ENCODE assay signal across 9 cellular contexts in the genomic region with DNA sequence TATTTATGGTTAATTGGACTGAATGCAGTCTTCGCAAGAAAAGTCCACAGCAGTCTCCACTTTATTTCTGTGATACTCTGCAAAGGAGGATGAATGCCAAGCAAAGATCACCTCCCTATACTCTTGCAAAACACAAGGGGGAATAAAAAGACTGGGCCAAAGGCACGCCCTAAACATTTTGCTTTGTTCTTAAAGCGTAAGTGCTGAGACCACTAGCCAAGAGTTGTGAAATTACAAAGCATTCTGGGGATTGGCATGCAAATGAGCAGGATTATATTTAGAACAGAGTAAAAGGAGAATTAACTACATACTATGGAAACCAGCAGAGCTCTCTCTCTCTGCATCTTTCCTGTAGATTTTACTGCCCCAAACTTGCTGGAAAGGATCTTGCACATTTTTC.
DNase-seq lines count a peak whose midpoint lies in the region; ATAC-seq and TF ChIP-seq lines count a peak whose summit lies in the region.
"Had no signal": no experiment of that assay in that cellular context is flagged by ENCODE, and none has a peak within 500 bp of the region (broad histone marks: within the 10 kb centered on the region; RNA-seq: fewer than 3 reads in every experiment).

No MANE protein-coding gene starts in this region.

- H3K36me3 ChIP-seq in iPS-20b (ENCODE audit: insufficient read depth, low read depth, low read length) = no peaks in the 10 kb centered on the region

- peak overlapping the region; percentile 90 for H3K4me3 ChIP-seq in iPS-20b (ENCODE audit: low read length)

- no peak for TF ChIP-seq POLR2A in erythroblast (IDR thresholded peaks at IDR 0.05; ENCODE audit: low read length)

- POLR2A ChIA-PET in RWPE1 (lab: Yijun Ruan, JAX; ENCODE audit: low non-redundant PET) = no interaction called here

- no peaks in the 10 kb centered on the region for H3K27me3 ChIP-seq in iPS-20b (ENCODE audit: insufficient read depth, low read length)

- H3K4me1 ChIP-seq in iPS-20b (ENCODE audit: insufficient read depth, low read length) = peaks cover 32% of the 10 kb centered on the region
- H3K4me1 ChIP-seq: parathyroid adenoma had no signal

- H3K27ac ChIP-seq in RWPE1 (no peak overlapping the region), iPS-20b (ENCODE audit: low read length) (peak overlapping the region; percentile 50)
- H3K27ac ChIP-seq: parathyroid adenoma had no signal

- H3K9ac ChIP-seq in iPS-20b (ENCODE audit: low read depth, low read length) = peak overlapping the region; percentile 71; the same call in 1 of the 2 replicates
- H3K9ac ChIP-seq: parathyroid adenoma had no signal

- DNase-seq in AG08395 (ENCODE audit: low spot score) = peak; percentile 67
- DNase-seq in RWPE1 (ENCODE audit: low spot score) = peak; percentile 22
- DNase-seq in pons (ENCODE audit: low spot score) = no peak
- DNase-seq in erythroblast (lab: John Stamatoyannopoulos, UW) = no peak
- DNase-seq in T-helper 9 cell = no peak

- no peak for TF ChIP-seq CTCF in RWPE1 (conservative IDR thresholded peaks at IDR 0.05; ENCODE audit: low read depth)

- ATAC-seq in GM21576 (IDR thresholded peaks at IDR 0.05; ENCODE audit: unreplicated experiment) = peak; percentile 57
- ATAC-seq in HG02852 (IDR thresholded peaks at IDR 0.05; ENCODE audit: unreplicated experiment) = no peak

- CTCF ChIA-PET in RWPE1 (lab: Yijun Ruan, JAX) = interaction anchor here (0.8 to 2.0 kb wide), 3 partner anchors 9 to 123 kb away, joined by 4 to 9 read pairs (median 6); no protein-coding TSS in a partner anchor

- H3K9me3 ChIP-seq in iPS-20b (ENCODE audit: insufficient read depth, low read depth, low read length) = no peaks in the 10 kb centered on the region

Comparison
In these comparisons a context has a peak if more than half of its experiments do, and no peak if none do; other contexts are left out.
1. DNase-seq: peak in AG08395 (single experiment) and RWPE1 (single experiment); none in pons (single experiment), erythroblast (0 of 2) and T-helper 9 cell (single experiment).